In genomic region chr10:86366902-86367338, GRCh38 we compare ENCODE assay signal across 9 cellular contexts. TPM values are rescaled to one million over a fixed set of nuclear protein-coding genes. Genes with fewer than 3 reads are reported as not detected.
DNase-seq lines count a peak whose midpoint lies in the region; ATAC-seq and TF ChIP-seq lines count a peak whose summit lies in the region.
"Had no signal": no experiment of that assay in that cellular context is flagged by ENCODE, and none has a peak within 500 bp of the region (broad histone marks: within the 10 kb centered on the region; RNA-seq: fewer than 3 reads in every experiment).

No MANE protein-coding gene starts in this region.

- TF ChIP-seq POLR2A in tibial nerve (IDR thresholded peaks at IDR 0.05): no peak

- intact Hi-C loops in activated CD4-positive, alpha-beta T cell treated with anti-CD3 and anti-CD28 coated beads for 36 hours (cut with DNase I, micrococcal nuclease): no loop called here
- intact Hi-C loops in ascending aorta (cut with DNase I) (no loop called here), left lung (cut with DNase I) (no loop called here)

- H3K4me3 ChIP-seq in ascending aorta: peak overlapping the region; percentile 76 to 82
- peak overlapping the region; percentile 0 to 44 for H3K4me3 ChIP-seq in left lung
- peak overlapping the region; percentile 39 to 62 (median 47) for H3K4me3 ChIP-seq in tibial nerve

- 0 to 2% methylated on average over 1 to 16 of the region's 56 CpGs for WGBS in tibial nerve, 2 donors

- H3K36me3 Mint-ChIP-seq in activated CD4-positive, alpha-beta T cell treated with anti-CD3 and anti-CD28 coated beads for 36 hours (ENCODE audit: low read depth): no peaks in the 10 kb centered on the region
- H3K36me3 Mint-ChIP-seq: activated naive CD4-positive, alpha-beta T cell treated with anti-CD3 and anti-CD28 coated beads, Interleukin-2, amount 50 U/mL, for 24 hours had no signal

- peak; percentile 21 for ATAC-seq in activated CD4-positive, alpha-beta T cell treated with anti-CD3 and anti-CD28 coated beads for 36 hours
- no peak for ATAC-seq in left lung

- H3K9me3 Mint-ChIP-seq in activated CD4-positive, alpha-beta T cell treated with anti-CD3 and anti-CD28 coated beads for 36 hours (ENCODE audit: low read depth): no peaks in the 10 kb centered on the region
- H3K9me3 Mint-ChIP-seq: activated naive CD4-positive, alpha-beta T cell treated with anti-CD3 and anti-CD28 coated beads, Interleukin-2, amount 50 U/mL, for 24 hours had no signal

- peaks cover 6 to 16% of the 10 kb centered on the region in 2 donors for H3K4me1 ChIP-seq in ascending aorta
- peaks cover 8 to 50% of the 10 kb centered on the region in 2 donors for H3K4me1 ChIP-seq in left lung
- peaks cover 0 to 48% (median 6%) of the 10 kb centered on the region in 4 donors for H3K4me1 ChIP-seq in tibial nerve

- DNase-seq in activated CD4-positive, alpha-beta T cell treated with anti-CD3 and anti-CD28 coated beads for 36 hours: peak; percentile 10
- DNase-seq in activated CD4-positive, alpha-beta T cell treated with anti-CD3 and anti-CD28 coated beads for 4 hours: no peak
- peak in 1 of 2 donors; percentile 55 for DNase-seq in ascending aorta (ENCODE audit: low spot score in 2 of 2)
- peak in 1 of 2 donors; percentile 27 for DNase-seq in left lung
- DNase-seq in tibial nerve (ENCODE audit: low spot score in 2 of 2): peak in 1 of 2 donors; percentile 9
- DNase-seq in activated CD4-positive, alpha-beta T cell treated with anti-CD3 and anti-CD28 coated beads for 48 hours: no peak
- no peak for DNase-seq in anterior cingulate cortex (lab: John Stamatoyannopoulos, UW)
- no peak for DNase-seq in NCI-H1436 (lab: John Stamatoyannopoulos, UW)

- POLR2A ChIA-PET in activated CD4-positive, alpha-beta T cell treated with anti-CD3 and anti-CD28 coated beads for 36 hours (lab: Charles Lee): no interaction called here

- H3K27me3 ChIP-seq in ascending aorta: peaks cover 11% of the 10 kb centered on the region
- peaks cover 54 to 100% of the 10 kb centered on the region in 2 donors for H3K27me3 ChIP-seq in left lung
- H3K27me3 ChIP-seq in tibial nerve: peaks cover 0 to 68% of the 10 kb centered on the region in 2 donors

- H3K9me3 ChIP-seq in ascending aorta: no peaks in the 10 kb centered on the region
- H3K9me3 ChIP-seq in left lung: no peaks in the 10 kb centered on the region
- H3K9me3 ChIP-seq in tibial nerve: no peaks in the 10 kb centered on the region

- H3K27ac ChIP-seq in ascending aorta (no peak overlapping the region), left lung (no peak overlapping the region), tibial nerve (peak overlapping the region in 1 of 4 donors; percentile 67)

- H3K27ac Mint-ChIP-seq in activated CD4-positive, alpha-beta T cell treated with anti-CD3 and anti-CD28 coated beads for 36 hours: no peak overlapping the region
- H3K27ac Mint-ChIP-seq: activated naive CD4-positive, alpha-beta T cell treated with anti-CD3 and anti-CD28 coated beads, Interleukin-2, amount 50 U/mL, for 24 hours had no signal

- no peak for TF ChIP-seq EP300 in tibial nerve (IDR thresholded peaks at IDR 0.05)

- H3K27me3 Mint-ChIP-seq in activated CD4-positive, alpha-beta T cell treated with anti-CD3 and anti-CD28 coated beads for 36 hours: peaks cover 56% of the 10 kb centered on the region

- H3K4me3 Mint-ChIP-seq in activated CD4-positive, alpha-beta T cell treated with anti-CD3 and anti-CD28 coated beads for 36 hours: no peak overlapping the region

- TF ChIP-seq CTCF in ascending aorta (IDR thresholded peaks at IDR 0.05) (no peak), left lung (IDR thresholded peaks at IDR 0.05) (no peak), tibial nerve (IDR thresholded peaks at IDR 0.05) (no peak)

- peaks cover 12% of the 10 kb centered on the region for H3K4me1 Mint-ChIP-seq in activated CD4-positive, alpha-beta T cell treated with anti-CD3 and anti-CD28 coated beads for 36 hours

- H3K36me3 ChIP-seq in ascending aorta (no peaks in the 10 kb centered on the region), left lung (no peaks in the 10 kb centered on the region), tibial nerve (no peaks in the 10 kb centered on the region)

- CTCF ChIA-PET in activated CD4-positive, alpha-beta T cell treated with anti-CD3 and anti-CD28 coated beads for 36 hours (lab: Charles Lee): interaction anchor here (0.6 to 1.2 kb wide), 2 partner anchors 21 to 118 kb away, joined by 3 to 5 read pairs; no protein-coding TSS in a partner anchor

RNA-seq across cellular contexts. Expression of gene GRID1, which starts 0.3 kb away (rescaled TPM):
- total RNA-seq in activated CD4-positive, alpha-beta T cell treated with anti-CD3 and anti-CD28 coated beads for 36 hours: not detected
- total RNA-seq in ascending aorta (1.4 TPM), left lung (1 to 10 TPM; 1.1 to 2.6 TPM), tibial nerve (10 to 100 TPM in 3 of 4 donors, 1 to 10 TPM in 1; 7.7 to 16.3 (median 10.5) TPM)

Comparison
In these comparisons a context has a peak if more than half of its experiments do, and no peak if none do; other contexts are left out.
1. H3K4me3 ChIP-seq: peak in every context shown above with its lines; median percentile 79 in ascending aorta; 47 in tibial nerve; 22 in left lung.